ENCODE assay signal across 8 cellular contexts in genomic region chr17:50708050-50709000, GRCh38. TPM values are rescaled to one million over a fixed set of nuclear protein-coding genes. Genes with fewer than 3 reads are reported as not detected.
DNase-seq lines count a peak whose midpoint lies in the region; ATAC-seq and TF ChIP-seq lines count a peak whose summit lies in the region.

No MANE protein-coding gene starts in this region.

- no peaks in the 10 kb centered on the region for H3K27me3 ChIP-seq in breast epithelium

- intact Hi-C loops in activated CD4-positive, alpha-beta T cell treated with anti-CD3 and anti-CD28 coated beads, Interleukin-2, amount 10 ng/mL, durations not matched to agents 24 days and 14 days (cut with micrococcal nuclease), result loop anchor here (1.0 to 5.0 kb wide), 4 partner anchors 11 to 459 kb away; partner anchors contain the start of genes LUC7L3, NME1, NME2 and RSAD1
- intact Hi-C loops in breast epithelium (cut with DNase I; ENCODE audit: low total_unique reads), result no loop called here
- intact Hi-C loops in left colon (cut with DNase I, micrococcal nuclease), result no loop called here

- H3K4me1 ChIP-seq in breast epithelium, result peaks cover 7 to 17% of the 10 kb centered on the region in 2 donors

- ATAC-seq in left colon (peak; percentile 32), HG02938 (IDR thresholded peaks at IDR 0.05; ENCODE audit: unreplicated experiment) (no peak), esophagus mucosa (no peak)

- H3K9me3 Mint-ChIP-seq in activated CD4-positive, alpha-beta T cell treated with anti-CD3 and anti-CD28 coated beads, Interleukin-2, amount 10 ng/mL, durations not matched to agents 24 days and 14 days, result no peaks in the 10 kb centered on the region

- H3K36me3 Mint-ChIP-seq in activated CD4-positive, alpha-beta T cell treated with anti-CD3 and anti-CD28 coated beads, Interleukin-2, amount 10 ng/mL, durations not matched to agents 24 days and 14 days (ENCODE audit: low read depth), result peaks cover 28% of the 10 kb centered on the region

- peak overlapping the region; percentile 60 to 75 (median 74) for H3K4me3 ChIP-seq in breast epithelium

- H3K27ac Mint-ChIP-seq in activated CD4-positive, alpha-beta T cell treated with anti-CD3 and anti-CD28 coated beads, Interleukin-2, amount 10 ng/mL, durations not matched to agents 24 days and 14 days, result peak overlapping the region; percentile 97

- peak overlapping the region; percentile 92 to 98 for H3K27ac ChIP-seq in breast epithelium
- H3K27ac ChIP-seq in substantia nigra (ENCODE audit: low read depth, low read length, poor library complexity, severe bottlenecking), result peak overlapping the region; percentile 97

- TF ChIP-seq CTCF in breast epithelium (IDR thresholded peaks at IDR 0.05), result no peak

- peak; percentile 70 for DNase-seq in activated CD4-positive, alpha-beta T cell treated with anti-CD3 and anti-CD28 coated beads, Interleukin-2, amount 10 ng/mL, durations not matched to agents 24 days and 14 days
- no peak for DNase-seq in activated CD4-positive, alpha-beta T cell treated with anti-CD3 and anti-CD28 coated beads for 1 hour
- peak; percentile 38 for DNase-seq in NCI-H748 (lab: John Stamatoyannopoulos, UW; ENCODE audit: unreplicated experiment)
- DNase-seq in breast epithelium (ENCODE audit: low spot score in 2 of 2), result no peak
- DNase-seq in left colon, result no peak
- peak in 8 of 49 donors; percentile 10 to 41 (median 20) for DNase-seq in substantia nigra (lab: John Stamatoyannopoulos, UW)

- H3K9me3 ChIP-seq in breast epithelium, result no peaks in the 10 kb centered on the region

- TF ChIP-seq POLR2A in breast epithelium (IDR thresholded peaks at IDR 0.05), result no peak

- H3K4me3 Mint-ChIP-seq in activated CD4-positive, alpha-beta T cell treated with anti-CD3 and anti-CD28 coated beads, Interleukin-2, amount 10 ng/mL, durations not matched to agents 24 days and 14 days, result peak overlapping the region; percentile 86

- H3K27me3 Mint-ChIP-seq in activated CD4-positive, alpha-beta T cell treated with anti-CD3 and anti-CD28 coated beads, Interleukin-2, amount 10 ng/mL, durations not matched to agents 24 days and 14 days, result peaks cover 5% of the 10 kb centered on the region

- peaks cover 30% of the 10 kb centered on the region for H3K4me1 Mint-ChIP-seq in activated CD4-positive, alpha-beta T cell treated with anti-CD3 and anti-CD28 coated beads, Interleukin-2, amount 10 ng/mL, durations not matched to agents 24 days and 14 days

- no peaks in the 10 kb centered on the region for H3K36me3 ChIP-seq in breast epithelium

RNA-seq across cellular contexts. Expression of gene ANKRD40, which starts 0.6 kb away (rescaled TPM):
- total RNA-seq in activated CD4-positive, alpha-beta T cell treated with anti-CD3 and anti-CD28 coated beads, Interleukin-2, amount 10 ng/mL, durations not matched to agents 24 days and 14 days, result 47.7 and 49.8 TPM in 2 replicates
- 10 to 100 TPM; 36.7 to 68.6 (median 38.1) TPM for total RNA-seq in breast epithelium
- total RNA-seq in left colon, result 10 to 100 TPM; 23.9 to 28.8 TPM
- total RNA-seq in esophagus mucosa, result 15.9 TPM

RNA-seq across cellular contexts. Expression of gene LUC7L3, which starts 11.1 kb away (rescaled TPM):
- total RNA-seq in activated CD4-positive, alpha-beta T cell treated with anti-CD3 and anti-CD28 coated beads, Interleukin-2, amount 10 ng/mL, durations not matched to agents 24 days and 14 days, result 125 and 133 TPM in 2 replicates
- total RNA-seq in breast epithelium (100 to 1,000 TPM in 2 of 3 donors, 10 to 100 TPM in 1; 70.7 to 161 (median 104) TPM), left colon (100 to 1,000 TPM in 1 of 2 donors, 10 to 100 TPM in 1; 90.0 to 110 TPM), esophagus mucosa (43.6 TPM)

RNA-seq across cellular contexts. Expression of gene ANKRD40CL, which starts 59.0 kb away (rescaled TPM):
- total RNA-seq in activated CD4-positive, alpha-beta T cell treated with anti-CD3 and anti-CD28 coated beads, Interleukin-2, amount 10 ng/mL, durations not matched to agents 24 days and 14 days, result not detected in 2 replicates
- total RNA-seq in breast epithelium (not detected), left colon (10 to 100 TPM; 63.4 to 75.8 TPM), esophagus mucosa (not detected)

Comparison
In these comparisons a context has a peak if more than half of its experiments do, and no peak if none do; other contexts are left out.
1. DNase-seq: peak in activated CD4-positive, alpha-beta T cell treated with anti-CD3 and anti-CD28 coated beads, Interleukin-2, amount 10 ng/mL, durations not matched to agents 24 days and 14 days (single experiment) and NCI-H748 (single experiment); none in activated CD4-positive, alpha-beta T cell treated with anti-CD3 and anti-CD28 coated beads for 1 hour (single experiment), breast epithelium (0 of 2) and left colon (0 of 2).
2. RNA of gene ANKRD40CL, which starts 59.0 kb away (total RNA-seq): 63.4 to 75.8 TPM in left colon; not detected in esophagus mucosa (single experiment), not detected in activated CD4-positive, alpha-beta T cell treated with anti-CD3 and anti-CD28 coated beads, Interleukin-2, amount 10 ng/mL, durations not matched to agents 24 days and 14 days and not detected in breast epithelium; every median in the first group is over 10 times any median in the second.